Comparison of ENCODE assay signal across 27 cellular contexts in genomic region chr17:50244771-50245170, GRCh38. TPM values are rescaled to one million over a fixed set of nuclear protein-coding genes. Genes with fewer than 3 reads are reported as not detected.
DNase-seq lines count a peak whose midpoint lies in the region; ATAC-seq, FAIRE-seq and TF ChIP-seq lines count a peak whose summit lies in the region.
"Had no signal": no experiment of that assay in that cellular context is flagged by ENCODE, and none has a peak within 500 bp of the region (broad histone marks: within the 10 kb centered on the region; RNA-seq: fewer than 3 reads in every experiment).

No MANE protein-coding gene starts in this region.

- H2BK5ac ChIP-seq in trophoblast cell (ENCODE audit: low read depth, low read length, poor library complexity): no peak overlapping the region

- H3K4ac ChIP-seq in trophoblast cell (ENCODE audit: low read depth, low read length): no peak overlapping the region

- peaks cover 20% of the 10 kb centered on the region for H3K27me3 Mint-ChIP-seq in MCF 10A (ENCODE audit: insufficient read depth, unreplicated experiment)

- no peak overlapping the region for H2BK120ac ChIP-seq in trophoblast cell (ENCODE audit: insufficient read depth, low read length, poor library complexity)

- no peak overlapping the region for H2AK5ac ChIP-seq in trophoblast cell (ENCODE audit: low read length)

- H4K12ac ChIP-seq in trophoblast cell (ENCODE audit: low read depth, low read length): no peak overlapping the region

- no peak overlapping the region for H3K27ac Mint-ChIP-seq in MCF 10A (ENCODE audit: low read depth, unreplicated experiment)
- H3K27ac Mint-ChIP-seq: CD14-positive monocyte; CD4-positive, alpha-beta memory T cell; CD4-positive, CD25-positive, alpha-beta regulatory T cell; CD8-positive, alpha-beta memory T cell had no signal

- ATAC-seq in HG02840 (IDR thresholded peaks at IDR 0.05; ENCODE audit: low FRiP score, unreplicated experiment): no peak
- ATAC-seq: GM12878 had no signal

- H3K9me3 Mint-ChIP-seq in MCF 10A (ENCODE audit: unreplicated experiment): peaks cover 11% of the 10 kb centered on the region

- no peak overlapping the region for H3K23ac ChIP-seq in trophoblast cell (ENCODE audit: low read length)

- no peaks in the 10 kb centered on the region for H3K27me3 ChIP-seq in trophoblast cell (ENCODE audit: insufficient read depth, low read length)
- H3K27me3 ChIP-seq: BE2C, BLaER1 had no signal

- no peak overlapping the region for H3K4me3 ChIP-seq in trophoblast cell (ENCODE audit: low read depth, low read length)
- H3K4me3 ChIP-seq: BLaER1, GM12878 had no signal

- no TSS peak for BruUV-seq in MCF 10A (replicated peaks; lab: Mats Ljungman, UMichigan)

- no peaks in the 10 kb centered on the region for H3K79me1 ChIP-seq in trophoblast cell (ENCODE audit: low read length)

- no peak overlapping the region for H3K4me3 Mint-ChIP-seq in MCF 10A (ENCODE audit: unreplicated experiment)
- H3K4me3 Mint-ChIP-seq: CD14-positive monocyte; CD4-positive, alpha-beta memory T cell; CD4-positive, CD25-positive, alpha-beta regulatory T cell; CD8-positive, alpha-beta memory T cell had no signal

- no CpG with 5 or more reads among the region's 6 CpGs for WGBS in trophoblast cell (ENCODE audit: extremely low coverage, insufficient coverage, insufficient read length)

- H3K36me3 Mint-ChIP-seq in MCF 10A (ENCODE audit: insufficient read depth, unreplicated experiment): no peaks in the 10 kb centered on the region
- H3K36me3 Mint-ChIP-seq: CD14-positive monocyte; CD4-positive, CD25-positive, alpha-beta regulatory T cell had no signal

- CTCF ChIA-PET in MCF 10A (lab: Yijun Ruan, JAX): interaction anchor here (0.6 to 1.0 kb wide), 3 partner anchors 8 to 53 kb away, joined by 4 to 5 read pairs (median 4); no protein-coding TSS in a partner anchor

- H3K9ac ChIP-seq in trophoblast cell (ENCODE audit: low read length): no peak overlapping the region
- H3K9ac ChIP-seq: BLaER1 had no signal

- H4K8ac ChIP-seq in trophoblast cell (ENCODE audit: low read depth, low read length): no peak overlapping the region

- POLR2A ChIA-PET in MCF 10A (lab: Yijun Ruan, JAX): no interaction called here

- H3K36me3 ChIP-seq in trophoblast cell (ENCODE audit: control insufficient read depth in 1 of 2, insufficient read depth in 2 of 2, low read length in 2 of 2): no peaks in the 10 kb centered on the region
- H3K36me3 ChIP-seq: BE2C, BLaER1 had no signal

- no peak overlapping the region for H2AFZ ChIP-seq in trophoblast cell (ENCODE audit: insufficient read depth, low read length, poor library complexity)

- no peaks in the 10 kb centered on the region for H3K4me1 ChIP-seq in trophoblast cell (ENCODE audit: control insufficient read depth in 1 of 2, insufficient read depth in 2 of 2, low read length in 2 of 2)
- H3K4me1 ChIP-seq: BE2C had no signal

- peak; percentile 69 for FAIRE-seq in HTR-8/SVneo (lab: Jason Lieb, UNC)
- FAIRE-seq: A204.1, GM12878, GM12892, GM18507 had no signal

- no peaks in the 10 kb centered on the region for H3K79me2 ChIP-seq in trophoblast cell (ENCODE audit: control insufficient read depth, insufficient read depth, low read length, poor library complexity)

- H3K14ac ChIP-seq in trophoblast cell (ENCODE audit: low read length): no peak overlapping the region

- no peak for TF ChIP-seq CTCF in MCF 10A (IDR thresholded peaks at IDR 0.05; ENCODE audit: unreplicated experiment)

- no peak overlapping the region for H2BK12ac ChIP-seq in trophoblast cell (ENCODE audit: low read length)

- H3K27ac ChIP-seq in trophoblast cell (ENCODE audit: low read depth, low read length): no peak overlapping the region
- H3K27ac ChIP-seq: BLaER1 had no signal

- DNase-seq in HTR-8/SVneo (ENCODE audit: insufficient read length, low spot score) (no peak), amniotic epithelial cell (ENCODE audit: low read depth) (peak; percentile 63), trophoblast cell (peak; percentile 64 to 76), dermis blood vessel endothelial cell (no peak), MCF 10A (ENCODE audit: unreplicated experiment) (no peak)
- DNase-seq: 8988T; ACHN; BE2C; C1 segment of cervical spinal cord; CD4-positive, alpha-beta memory T cell; CD4-positive, CD25-positive, alpha-beta regulatory T cell; CD8-positive, alpha-beta memory T cell; COR-L47; DMS 273 treated with DMSO at 0.1 percent for 48 hours; DMS153; DMS53; DMS79; DND-41; EL; GDM1 had no signal

- no peak overlapping the region for H3K4me2 ChIP-seq in trophoblast cell (ENCODE audit: low read length)
- H3K4me2 ChIP-seq: BLaER1 had no signal

- intact Hi-C loops in MCF 10A (cut with micrococcal nuclease): no loop called here

- H3K4me1 Mint-ChIP-seq in MCF 10A (ENCODE audit: insufficient read depth, unreplicated experiment): no peaks in the 10 kb centered on the region
- H3K4me1 Mint-ChIP-seq: CD14-positive monocyte; CD4-positive, alpha-beta memory T cell; CD4-positive, CD25-positive, alpha-beta regulatory T cell; CD8-positive, alpha-beta memory T cell had no signal

- no peaks in the 10 kb centered on the region for H3K9me3 ChIP-seq in trophoblast cell (ENCODE audit: insufficient read depth, low read depth, low read length)

- H3K18ac ChIP-seq in trophoblast cell (ENCODE audit: low read length): no peak overlapping the region

- H4K91ac ChIP-seq in trophoblast cell (ENCODE audit: low read depth, low read length): no peak overlapping the region

RNA-seq across cellular contexts. Expression of gene TMEM92, which starts 29.5 kb away (rescaled TPM):
- 15.5 and 15.6 TPM in 2 replicates for polyA plus RNA-seq in trophoblast cell (2013)
- 0.17 and 0.19 TPM in 2 replicates for total RNA-seq in dermis blood vessel endothelial cell
- total RNA-seq in MCF 10A (2022): 1.1 and 1.5 TPM in 2 replicates
- total RNA-seq: CD4-positive, alpha-beta memory T cell; CD4-positive, CD25-positive, alpha-beta regulatory T cell; CD8-positive, alpha-beta memory T cell had no signal
- polyA plus RNA-seq: CD14-positive monocyte; CD4-positive, alpha-beta memory T cell; CD4-positive, CD25-positive, alpha-beta regulatory T cell; CD8-positive, alpha-beta memory T cell had no signal

RNA-seq across cellular contexts. Expression of gene COL1A1, which starts 43.3 kb away (rescaled TPM):
- 548 and 582 TPM in 2 replicates for polyA plus RNA-seq in trophoblast cell (2013)
- total RNA-seq in dermis blood vessel endothelial cell: 4.2 and 12.6 TPM in 2 replicates
- total RNA-seq in MCF 10A (2022): 3.4 and 4.5 TPM in 2 replicates
- polyA plus RNA-seq: CD14-positive monocyte; CD4-positive, alpha-beta memory T cell; CD4-positive, CD25-positive, alpha-beta regulatory T cell; CD8-positive, alpha-beta memory T cell had no signal

Comparison
In these comparisons a context has a peak if more than half of its experiments do, and no peak if none do; other contexts are left out.
1. DNase-seq: peak in amniotic epithelial cell (single experiment) and trophoblast cell (2 of 2); none in HTR-8/SVneo (single experiment), dermis blood vessel endothelial cell (single experiment) and MCF 10A (single experiment).